In genomic region chr11:62850911-62851806, GRCh38 we compare ENCODE assay signal across 8 cellular contexts. TPM values are rescaled to one million over a fixed set of nuclear protein-coding genes. Genes with fewer than 3 reads are reported as not detected.
DNase-seq lines count a peak whose midpoint lies in the region; ATAC-seq, FAIRE-seq and TF ChIP-seq lines count a peak whose summit lies in the region.

No MANE protein-coding gene starts in this region.

- ATAC-seq in HepG2 (peak; percentile 17), right lobe of liver (no peak), HG03280 (IDR thresholded peaks at IDR 0.05; ENCODE audit: unreplicated experiment) (no peak)
- no peak for ATAC-seq in stimulated activated naive CD8-positive, alpha-beta T cell treated with anti-CD3 and anti-CD28 coated beads, Interleukin-15, amount 100 ng/mL, for 72 hours

- BruUV-seq in HepG2 (replicated peaks; lab: Mats Ljungman, UMichigan), result no TSS peak

- H3K9ac ChIP-seq in HepG2 (ENCODE audit: insufficient read depth, low read depth, low read length), result no peak overlapping the region; the same call in 1 of the 2 replicates
- H3K9ac ChIP-seq in astrocyte (ENCODE audit: low read length), result no peak overlapping the region

- WGBS in HepG2 (ENCODE audit: low lambda C conversion rate), result 74% methylated on average over 13 of the region's 15 CpGs
- WGBS in right lobe of liver (ENCODE audit: insufficient coverage, low coverage, low lambda C conversion rate, missing lambda C conversion rate), result 65% methylated on average over 10 of the region's 15 CpGs

- peaks cover 23% of the 10 kb centered on the region for H3K4me1 Mint-ChIP-seq in astrocyte (ENCODE audit: low read depth, unreplicated experiment)
- peaks cover 50% of the 10 kb centered on the region for H3K4me1 Mint-ChIP-seq in stimulated activated naive CD8-positive, alpha-beta T cell treated with anti-CD3 and anti-CD28 coated beads, Interleukin-15, amount 100 ng/mL, for 72 hours

- CTCF ChIA-PET in HepG2 (lab: Yijun Ruan, JAX; ENCODE audit: low intra/inter-chr PET ratio, low total read pairs), result no interaction called here

- FAIRE-seq in HepG2 (lab: Jason Lieb, UNC) (no peak), astrocyte (lab: Jason Lieb, UNC) (no peak)

- TF ChIP-seq RAD21 in HepG2 (CRISPR knock-in tag; IDR thresholded peaks at IDR 0.05), result no peak

- POLR2A ChIA-PET in HepG2 (lab: Yijun Ruan, JAX), result interaction anchor here (1.2 to 9.4 kb wide), 11 partner anchors 8 to 124 kb away, joined by 3 to 362 read pairs (median 6); partner anchors contain the start of genes HNRNPUL2, POLR2G, SLC3A2 and STX5

- H3K4me3 ChIP-seq in HepG2 (replicated peaks in 1 of 3; ENCODE audit: insufficient read depth in 1 of 3, low read depth in 2 of 3, low read length in 3 of 3) (no peak overlapping the region), right lobe of liver (no peak overlapping the region), astrocyte (ENCODE audit: insufficient read depth, low read depth, low read length) (no peak overlapping the region)

- H3K27me3 ChIP-seq in HepG2 (ENCODE audit: control insufficient read depth in 1 of 2, insufficient read depth in 2 of 2, low read length in 2 of 2), result no peaks in the 10 kb centered on the region; a peak in 1 of 5 replicates
- H3K27me3 ChIP-seq in right lobe of liver, result no peaks in the 10 kb centered on the region
- H3K27me3 ChIP-seq in astrocyte (ENCODE audit: insufficient read depth, low read length), result no peaks in the 10 kb centered on the region

- in situ Hi-C loops in HepG2 (cut with HindIII; ENCODE audit: extremely low pct_ligation_motif_present, low pct_unique_long_range_greater_than_20kb), result no loop called here

- intact Hi-C loops in HepG2 (cut with micrococcal nuclease; ENCODE audit: unreplicated experiment), result no loop called here
- intact Hi-C loops in right lobe of liver (cut with DNase I), result loop anchor here in 1 of 2 donors (10.0 kb wide), 1 partner anchor 66 kb away; the partner anchor contains the start of gene TMEM179B

- H3K4me1 ChIP-seq in HepG2 (ENCODE audit: insufficient read depth, low read length) (peaks cover 57% of the 10 kb centered on the region), right lobe of liver (peaks cover 0 to 19% (median 5%) of the 10 kb centered on the region in 4 donors), astrocyte (ENCODE audit: insufficient read depth, low read length) (peaks cover 13% of the 10 kb centered on the region)

- peaks cover 34% of the 10 kb centered on the region for H3K79me2 ChIP-seq in HepG2 (ENCODE audit: insufficient read depth, low read length)
- H3K79me2 ChIP-seq in astrocyte (ENCODE audit: insufficient read depth, low read length), result peaks cover 34% of the 10 kb centered on the region

- no peak overlapping the region for H2AFZ ChIP-seq in HepG2 (ENCODE audit: low read length)
- no peak overlapping the region for H2AFZ ChIP-seq in astrocyte (ENCODE audit: low read depth, low read length)

- peak overlapping the region; percentile 98 for H3K4me3 Mint-ChIP-seq in astrocyte (ENCODE audit: unreplicated experiment)
- peak overlapping the region; percentile 53 to 78 for H3K4me3 Mint-ChIP-seq in stimulated activated naive CD8-positive, alpha-beta T cell treated with anti-CD3 and anti-CD28 coated beads, Interleukin-15, amount 100 ng/mL, for 72 hours

- TF ChIP-seq EP300 in HepG2 (IDR thresholded peaks at IDR 0.05; ENCODE audit: low read depth in 2 of 2, low read length in 2 of 2) (no peak), HepG2 (CRISPR knock-in tag; IDR thresholded peaks at IDR 0.05; ENCODE audit: borderline replicate concordance) (no peak)

- no peaks in the 10 kb centered on the region for H3K9me3 ChIP-seq in HepG2 (ENCODE audit: low read length)
- H3K9me3 ChIP-seq in right lobe of liver, result no peaks in the 10 kb centered on the region
- H3K9me3 ChIP-seq in astrocyte (ENCODE audit: insufficient read depth, low read depth, low read length), result no peaks in the 10 kb centered on the region

- H3K27ac ChIP-seq in HepG2 (ENCODE audit: extremely low read length, insufficient read depth, low read length) (peak overlapping the region; percentile 51), right lobe of liver (no peak overlapping the region), astrocyte (ENCODE audit: low read depth, low read length) (no peak overlapping the region)

- H3K27me3 Mint-ChIP-seq in astrocyte (ENCODE audit: low read depth, unreplicated experiment), result no peaks in the 10 kb centered on the region
- H3K27me3 Mint-ChIP-seq in stimulated activated naive CD8-positive, alpha-beta T cell treated with anti-CD3 and anti-CD28 coated beads, Interleukin-15, amount 100 ng/mL, for 72 hours, result no peaks in the 10 kb centered on the region

- TF ChIP-seq POLR2A in HepG2 (IDR thresholded peaks at IDR 0.05; ENCODE audit: insufficient read depth in 1 of 2, low read depth in 2 of 2, low read length in 2 of 2) (peak; percentile 74 to 77), right lobe of liver (IDR thresholded peaks at IDR 0.05) (no peak)

- no peak for TF ChIP-seq CTCF in HepG2 (CRISPR knock-in tag; IDR thresholded peaks at IDR 0.05)
- TF ChIP-seq CTCF in right lobe of liver (IDR thresholded peaks at IDR 0.05), result no peak
- no peak for TF ChIP-seq CTCF in astrocyte (IDR thresholded peaks at IDR 0.05; ENCODE audit: insufficient read depth, low read depth, low read length)

- H3K9me3 Mint-ChIP-seq in astrocyte (ENCODE audit: unreplicated experiment), result no peaks in the 10 kb centered on the region
- H3K9me3 Mint-ChIP-seq in stimulated activated naive CD8-positive, alpha-beta T cell treated with anti-CD3 and anti-CD28 coated beads, Interleukin-15, amount 100 ng/mL, for 72 hours, result no peaks in the 10 kb centered on the region

- peaks cover 30% of the 10 kb centered on the region for H3K36me3 Mint-ChIP-seq in astrocyte (ENCODE audit: low read depth, unreplicated experiment)

- H4K20me1 ChIP-seq in HepG2 (ENCODE audit: insufficient read depth, low read length) (peaks cover 37% of the 10 kb centered on the region), astrocyte (ENCODE audit: insufficient read depth, low read length) (peaks cover 46% of the 10 kb centered on the region)

- H3K4me2 ChIP-seq in HepG2 (ENCODE audit: low read depth, low read length) (no peak overlapping the region), astrocyte (ENCODE audit: low read length) (peak overlapping the region; percentile 99)

- DNase-seq in HepG2 (ENCODE audit: low spot score) (peak; percentile 43), right lobe of liver (no peak), NCI-H69 (lab: John Stamatoyannopoulos, UW) (peak; percentile 61), astrocyte (ENCODE audit: low read depth) (no peak), SIG-M5 (lab: John Stamatoyannopoulos, UW) (no peak), NCI-H2227 (lab: John Stamatoyannopoulos, UW; ENCODE audit: unreplicated experiment) (no peak)
- DNase-seq in stimulated activated naive CD8-positive, alpha-beta T cell treated with anti-CD3 and anti-CD28 coated beads, Interleukin-15, amount 100 ng/mL, for 72 hours, result no peak

- H3K27ac Mint-ChIP-seq in astrocyte (ENCODE audit: unreplicated experiment), result peak overlapping the region; percentile 72
- peak overlapping the region; percentile 65 to 68 for H3K27ac Mint-ChIP-seq in stimulated activated naive CD8-positive, alpha-beta T cell treated with anti-CD3 and anti-CD28 coated beads, Interleukin-15, amount 100 ng/mL, for 72 hours

- H3K36me3 ChIP-seq in HepG2 (replicated peaks in 1 of 2; ENCODE audit: control insufficient read depth in 1 of 2, insufficient read depth in 2 of 2, low read length in 2 of 2) (peaks cover 11 to 33% of the 10 kb centered on the region in 2 experiments), right lobe of liver (peaks cover 0 to 25% (median 15%) of the 10 kb centered on the region in 4 donors), astrocyte (ENCODE audit: insufficient read depth, low read length) (peaks cover 35% of the 10 kb centered on the region)

RNA-seq across cellular contexts. Expression of gene WDR74, which starts 11.8 kb away (rescaled TPM):
- total RNA-seq in HepG2 (2016; rRNA removed; fragmentation: Illumina TruSeq; extraction: Trizol) (68.4 and 83.3 TPM in 2 replicates), right lobe of liver (10 to 100 TPM; 17.6 to 30.6 (median 24.3) TPM), astrocyte (46.8 and 53.5 TPM in 2 replicates)
- total RNA-seq in HepG2 (2016; cell fraction: cytosol; rRNA removed; fragmentation: Illumina TruSeq; extraction: Trizol; ENCODE audit: low read depth), result 73.1 and 74.3 TPM in 2 replicates
- 64.4 and 81.2 TPM in 2 replicates for total RNA-seq in HepG2 (2016; cell fraction: insoluble cytoplasmic fraction; rRNA removed; fragmentation: Illumina TruSeq; extraction: Trizol)
- total RNA-seq in HepG2 (2016; cell fraction: membrane; rRNA removed; fragmentation: Illumina TruSeq; extraction: Trizol), result 35.8 and 38.0 TPM in 2 replicates
- 65.9 and 69.3 TPM in 2 replicates for total RNA-seq in HepG2 (2016; cell fraction: nucleus; rRNA removed; fragmentation: Illumina TruSeq; extraction: Trizol)
- 77.0 and 84.6 TPM in 2 replicates for polyA plus RNA-seq in HepG2 (2011; rRNA removed)
- polyA plus RNA-seq in HepG2 (2011; cell fraction: cytosol; rRNA removed), result 65.2 and 92.4 TPM in 2 replicates
- polyA plus RNA-seq in HepG2 (2011; cell fraction: nucleus; rRNA removed), result 200 and 217 TPM in 2 replicates
- polyA plus RNA-seq in HepG2 (2012), result 46.6 and 65.2 TPM in 2 replicates
- polyA plus RNA-seq in HepG2 (2016; cell fraction: cytosol; fragmentation: Illumina TruSeq; extraction: Trizol; ENCODE audit: low read depth), result 14.6 and 16.3 TPM in 2 replicates
- polyA plus RNA-seq in HepG2 (2016; cell fraction: insoluble cytoplasmic fraction; fragmentation: Illumina TruSeq; extraction: Trizol; ENCODE audit: low read depth), result 58.9 and 67.1 TPM in 2 replicates
- 19.3 and 20.8 TPM in 2 replicates for polyA plus RNA-seq in HepG2 (2016; cell fraction: membrane; fragmentation: Illumina TruSeq; extraction: Trizol; ENCODE audit: low read depth)
- polyA plus RNA-seq in HepG2 (2016; cell fraction: nucleus; fragmentation: Illumina TruSeq; extraction: Trizol; ENCODE audit: insufficient read depth, low read depth), result 134 and 146 TPM in 2 replicates
- polyA minus RNA-seq in HepG2 (2011; rRNA and poly(A)+ RNA removed; ENCODE audit: low replicate concordance), result 110 and 251 TPM in 2 replicates
- polyA minus RNA-seq in HepG2 (2011; cell fraction: cytosol; rRNA and poly(A)+ RNA removed), result 31.0 and 38.8 TPM in 2 replicates
- 217 and 271 TPM in 2 replicates for polyA minus RNA-seq in HepG2 (2011; cell fraction: nucleus; rRNA and poly(A)+ RNA removed)

RNA-seq across cellular contexts. Expression of gene TEX54, which starts 18.5 kb away (rescaled TPM):
- total RNA-seq in HepG2 (2016; rRNA removed; fragmentation: Illumina TruSeq; extraction: Trizol) (not detected in 2 replicates), right lobe of liver (not detected), astrocyte (not detected in 2 replicates)
- not detected in 2 replicates for total RNA-seq in HepG2 (2016; cell fraction: cytosol; rRNA removed; fragmentation: Illumina TruSeq; extraction: Trizol; ENCODE audit: low read depth)
- total RNA-seq in HepG2 (2016; cell fraction: insoluble cytoplasmic fraction; rRNA removed; fragmentation: Illumina TruSeq; extraction: Trizol), result not detected in 2 replicates
- total RNA-seq in HepG2 (2016; cell fraction: membrane; rRNA removed; fragmentation: Illumina TruSeq; extraction: Trizol), result not detected in 2 replicates
- total RNA-seq in HepG2 (2016; cell fraction: nucleus; rRNA removed; fragmentation: Illumina TruSeq; extraction: Trizol), result not detected in 2 replicates
- polyA plus RNA-seq in HepG2 (2011; rRNA removed), result not detected in 2 replicates
- polyA plus RNA-seq in HepG2 (2011; cell fraction: cytosol; rRNA removed), result not detected in 2 replicates
- not detected in 2 replicates for polyA plus RNA-seq in HepG2 (2011; cell fraction: nucleus; rRNA removed)
- polyA plus RNA-seq in HepG2 (2012), result 0.55 TPM in 1 of 2 replicates, not detected in the other
- polyA plus RNA-seq in HepG2 (2016; cell fraction: cytosol; fragmentation: Illumina TruSeq; extraction: Trizol; ENCODE audit: low read depth), result not detected in 2 replicates
- not detected in 2 replicates for polyA plus RNA-seq in HepG2 (2016; cell fraction: insoluble cytoplasmic fraction; fragmentation: Illumina TruSeq; extraction: Trizol; ENCODE audit: low read depth)
- polyA plus RNA-seq in HepG2 (2016; cell fraction: membrane; fragmentation: Illumina TruSeq; extraction: Trizol; ENCODE audit: low read depth), result not detected in 2 replicates
- polyA plus RNA-seq in HepG2 (2016; cell fraction: nucleus; fragmentation: Illumina TruSeq; extraction: Trizol; ENCODE audit: insufficient read depth, low read depth), result not detected in 2 replicates
- polyA minus RNA-seq in HepG2 (2011; rRNA and poly(A)+ RNA removed; ENCODE audit: low replicate concordance), result not detected in 2 replicates
- not detected in 2 replicates for polyA minus RNA-seq in HepG2 (2011; cell fraction: cytosol; rRNA and poly(A)+ RNA removed)
- not detected in 2 replicates for polyA minus RNA-seq in HepG2 (2011; cell fraction: nucleus; rRNA and poly(A)+ RNA removed)

RNA-seq across cellular contexts. Expression of gene STX5, which starts 19.3 kb away (rescaled TPM):
- total RNA-seq in HepG2 (2016; rRNA removed; fragmentation: Illumina TruSeq; extraction: Trizol) (26.9 and 29.2 TPM in 2 replicates), right lobe of liver (10 to 100 TPM; 22.1 to 27.8 (median 24.6) TPM), astrocyte (44.2 and 45.7 TPM in 2 replicates)
- total RNA-seq in HepG2 (2016; cell fraction: cytosol; rRNA removed; fragmentation: Illumina TruSeq; extraction: Trizol; ENCODE audit: low read depth), result 11.5 and 13.1 TPM in 2 replicates
- total RNA-seq in HepG2 (2016; cell fraction: insoluble cytoplasmic fraction; rRNA removed; fragmentation: Illumina TruSeq; extraction: Trizol), result 28.7 and 31.4 TPM in 2 replicates
- total RNA-seq in HepG2 (2016; cell fraction: membrane; rRNA removed; fragmentation: Illumina TruSeq; extraction: Trizol), result 21.4 and 25.5 TPM in 2 replicates
- 19.8 and 21.0 TPM in 2 replicates for total RNA-seq in HepG2 (2016; cell fraction: nucleus; rRNA removed; fragmentation: Illumina TruSeq; extraction: Trizol)
- 30.0 and 36.6 TPM in 2 replicates for polyA plus RNA-seq in HepG2 (2011; rRNA removed)
- 40.4 and 44.3 TPM in 2 replicates for polyA plus RNA-seq in HepG2 (2011; cell fraction: cytosol; rRNA removed)
- 58.1 and 64.7 TPM in 2 replicates for polyA plus RNA-seq in HepG2 (2011; cell fraction: nucleus; rRNA removed)
- 34.4 and 38.4 TPM in 2 replicates for polyA plus RNA-seq in HepG2 (2012)
- 16.7 and 21.3 TPM in 2 replicates for polyA plus RNA-seq in HepG2 (2016; cell fraction: cytosol; fragmentation: Illumina TruSeq; extraction: Trizol; ENCODE audit: low read depth)
- 46.7 and 47.9 TPM in 2 replicates for polyA plus RNA-seq in HepG2 (2016; cell fraction: insoluble cytoplasmic fraction; fragmentation: Illumina TruSeq; extraction: Trizol; ENCODE audit: low read depth)
- 24.0 and 30.0 TPM in 2 replicates for polyA plus RNA-seq in HepG2 (2016; cell fraction: membrane; fragmentation: Illumina TruSeq; extraction: Trizol; ENCODE audit: low read depth)
- polyA plus RNA-seq in HepG2 (2016; cell fraction: nucleus; fragmentation: Illumina TruSeq; extraction: Trizol; ENCODE audit: insufficient read depth, low read depth), result 28.2 and 33.5 TPM in 2 replicates
- polyA minus RNA-seq in HepG2 (2011; rRNA and poly(A)+ RNA removed; ENCODE audit: low replicate concordance), result 75.1 and 110 TPM in 2 replicates
- polyA minus RNA-seq in HepG2 (2011; cell fraction: cytosol; rRNA and poly(A)+ RNA removed), result 15.7 and 21.4 TPM in 2 replicates
- 39.8 and 49.6 TPM in 2 replicates for polyA minus RNA-seq in HepG2 (2011; cell fraction: nucleus; rRNA and poly(A)+ RNA removed)

RNA-seq across cellular contexts. Expression of gene SLC3A2, which starts 29.5 kb away (rescaled TPM):
- total RNA-seq in HepG2 (2016; rRNA removed; fragmentation: Illumina TruSeq; extraction: Trizol) (94.8 and 213 TPM in 2 replicates), right lobe of liver (100 to 1,000 TPM in 1 of 6 experiments, 10 to 100 TPM in 5; 39.8 to 106 (median 63.0) TPM), astrocyte (588 and 592 TPM in 2 replicates)
- total RNA-seq in HepG2 (2016; cell fraction: cytosol; rRNA removed; fragmentation: Illumina TruSeq; extraction: Trizol; ENCODE audit: low read depth), result 38.0 and 39.9 TPM in 2 replicates
- total RNA-seq in HepG2 (2016; cell fraction: insoluble cytoplasmic fraction; rRNA removed; fragmentation: Illumina TruSeq; extraction: Trizol), result 86.4 and 215 TPM in 2 replicates
- total RNA-seq in HepG2 (2016; cell fraction: membrane; rRNA removed; fragmentation: Illumina TruSeq; extraction: Trizol), result 38.3 and 41.7 TPM in 2 replicates
- total RNA-seq in HepG2 (2016; cell fraction: nucleus; rRNA removed; fragmentation: Illumina TruSeq; extraction: Trizol), result 205 and 227 TPM in 2 replicates
- polyA plus RNA-seq in HepG2 (2011; rRNA removed), result 225 and 226 TPM in 2 replicates
- polyA plus RNA-seq in HepG2 (2011; cell fraction: cytosol; rRNA removed), result 197 and 232 TPM in 2 replicates
- 387 TPM in 2 replicates for polyA plus RNA-seq in HepG2 (2011; cell fraction: nucleus; rRNA removed)
- polyA plus RNA-seq in HepG2 (2012), result 155 and 209 TPM in 2 replicates
- 14.6 and 16.2 TPM in 2 replicates for polyA plus RNA-seq in HepG2 (2016; cell fraction: cytosol; fragmentation: Illumina TruSeq; extraction: Trizol; ENCODE audit: low read depth)
- polyA plus RNA-seq in HepG2 (2016; cell fraction: insoluble cytoplasmic fraction; fragmentation: Illumina TruSeq; extraction: Trizol; ENCODE audit: low read depth), result 86.8 and 89.1 TPM in 2 replicates
- 14.4 and 19.1 TPM in 2 replicates for polyA plus RNA-seq in HepG2 (2016; cell fraction: membrane; fragmentation: Illumina TruSeq; extraction: Trizol; ENCODE audit: low read depth)
- polyA plus RNA-seq in HepG2 (2016; cell fraction: nucleus; fragmentation: Illumina TruSeq; extraction: Trizol; ENCODE audit: insufficient read depth, low read depth), result 322 and 351 TPM in 2 replicates
- 232 and 734 TPM in 2 replicates for polyA minus RNA-seq in HepG2 (2011; rRNA and poly(A)+ RNA removed; ENCODE audit: low replicate concordance)
- polyA minus RNA-seq in HepG2 (2011; cell fraction: cytosol; rRNA and poly(A)+ RNA removed), result 189 and 204 TPM in 2 replicates
- polyA minus RNA-seq in HepG2 (2011; cell fraction: nucleus; rRNA and poly(A)+ RNA removed), result 166 and 194 TPM in 2 replicates

RNA-seq across cellular contexts. Expression of gene NXF1, which starts 45.9 kb away (rescaled TPM):
- total RNA-seq in HepG2 (2016; rRNA removed; fragmentation: Illumina TruSeq; extraction: Trizol) (26.2 and 30.9 TPM in 2 replicates), right lobe of liver (10 to 100 TPM; 24.7 to 42.9 (median 32.3) TPM), astrocyte (51.4 and 55.9 TPM in 2 replicates)
- 6.3 and 6.4 TPM in 2 replicates for total RNA-seq in HepG2 (2016; cell fraction: cytosol; rRNA removed; fragmentation: Illumina TruSeq; extraction: Trizol; ENCODE audit: low read depth)
- 26.3 and 28.4 TPM in 2 replicates for total RNA-seq in HepG2 (2016; cell fraction: insoluble cytoplasmic fraction; rRNA removed; fragmentation: Illumina TruSeq; extraction: Trizol)
- 7.6 and 10.4 TPM in 2 replicates for total RNA-seq in HepG2 (2016; cell fraction: membrane; rRNA removed; fragmentation: Illumina TruSeq; extraction: Trizol)
- 34.7 and 37.1 TPM in 2 replicates for total RNA-seq in HepG2 (2016; cell fraction: nucleus; rRNA removed; fragmentation: Illumina TruSeq; extraction: Trizol)
- polyA plus RNA-seq in HepG2 (2011; rRNA removed), result 30.4 and 39.7 TPM in 2 replicates
- polyA plus RNA-seq in HepG2 (2011; cell fraction: cytosol; rRNA removed), result 18.7 and 20.6 TPM in 2 replicates
- 353 and 401 TPM in 2 replicates for polyA plus RNA-seq in HepG2 (2011; cell fraction: nucleus; rRNA removed)
- polyA plus RNA-seq in HepG2 (2012), result 36.2 and 63.4 TPM in 2 replicates
- 5.1 and 5.2 TPM in 2 replicates for polyA plus RNA-seq in HepG2 (2016; cell fraction: cytosol; fragmentation: Illumina TruSeq; extraction: Trizol; ENCODE audit: low read depth)
- 49.2 and 51.6 TPM in 2 replicates for polyA plus RNA-seq in HepG2 (2016; cell fraction: insoluble cytoplasmic fraction; fragmentation: Illumina TruSeq; extraction: Trizol; ENCODE audit: low read depth)
- 10.3 and 10.6 TPM in 2 replicates for polyA plus RNA-seq in HepG2 (2016; cell fraction: membrane; fragmentation: Illumina TruSeq; extraction: Trizol; ENCODE audit: low read depth)
- 134 and 143 TPM in 2 replicates for polyA plus RNA-seq in HepG2 (2016; cell fraction: nucleus; fragmentation: Illumina TruSeq; extraction: Trizol; ENCODE audit: insufficient read depth, low read depth)
- 24.4 and 74.3 TPM in 2 replicates for polyA minus RNA-seq in HepG2 (2011; rRNA and poly(A)+ RNA removed; ENCODE audit: low replicate concordance)
- 11.6 and 13.2 TPM in 2 replicates for polyA minus RNA-seq in HepG2 (2011; cell fraction: cytosol; rRNA and poly(A)+ RNA removed)
- 56.4 and 77.8 TPM in 2 replicates for polyA minus RNA-seq in HepG2 (2011; cell fraction: nucleus; rRNA and poly(A)+ RNA removed)

Comparison
In these comparisons a context has a peak if more than half of its experiments do, and no peak if none do; other contexts are left out.
1. DNase-seq: peak in HepG2 (single experiment) and NCI-H69 (single experiment); none in right lobe of liver (0 of 3), astrocyte (single experiment), stimulated activated naive CD8-positive, alpha-beta T cell treated with anti-CD3 and anti-CD28 coated beads, Interleukin-15, amount 100 ng/mL, for 72 hours (0 of 2), SIG-M5 (single experiment) and NCI-H2227 (single experiment).